ENCODE assay signal across 8 cellular contexts in the genomic region with DNA sequence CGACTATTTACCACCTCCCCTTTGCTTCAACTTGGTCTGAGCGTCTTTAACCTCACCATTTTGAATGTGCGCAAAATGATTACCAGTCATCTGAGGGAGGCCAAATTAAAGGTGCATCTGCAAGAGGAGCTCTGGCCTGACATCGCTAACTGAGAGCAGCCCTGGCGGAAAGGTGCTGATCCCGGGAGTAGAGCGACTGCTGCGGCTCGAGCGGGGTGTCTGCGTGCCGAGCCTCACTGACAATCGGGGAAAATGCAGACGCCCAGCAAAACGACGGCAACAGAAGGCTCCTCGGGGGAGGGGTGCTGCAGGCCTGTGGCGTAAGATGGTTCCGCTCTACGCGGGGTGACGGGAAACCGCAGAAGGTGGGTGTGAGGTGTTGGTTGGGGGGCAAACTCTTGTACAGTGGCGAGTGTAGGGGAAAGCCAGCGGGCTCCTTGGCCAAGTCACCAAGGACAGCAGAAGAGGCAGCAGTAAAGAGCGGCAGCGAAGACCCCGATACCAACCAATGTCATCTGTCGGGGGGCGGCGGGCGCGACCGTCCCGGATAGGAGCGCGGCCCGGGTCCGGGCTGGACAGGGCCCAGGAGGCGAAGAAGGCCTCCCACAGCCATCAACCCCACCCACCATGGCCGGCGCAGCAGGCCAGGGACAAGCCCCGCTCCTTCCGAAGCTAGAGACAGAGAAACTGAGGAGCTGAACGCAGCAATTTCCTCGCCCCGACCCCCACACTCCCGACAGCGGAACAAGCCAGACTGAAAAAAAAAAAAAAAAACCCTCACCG. TPM values are rescaled to one million over a fixed set of nuclear protein-coding genes. Genes with fewer than 3 reads are reported as not detected.
DNase-seq lines count a peak whose midpoint lies in the region; ATAC-seq and TF ChIP-seq lines count a peak whose summit lies in the region.

No MANE protein-coding gene starts in this region.

- H3K9me3 Mint-ChIP-seq in activated naive CD4-positive, alpha-beta T cell treated with anti-CD3 and anti-CD28 coated beads, Interleukin-2, amount 10 ng/mL, durations not matched to agents 7 days and 5 days: peaks cover 7% of the 10 kb centered on the region

- H3K4me1 Mint-ChIP-seq in activated naive CD4-positive, alpha-beta T cell treated with anti-CD3 and anti-CD28 coated beads, Interleukin-2, amount 10 ng/mL, durations not matched to agents 7 days and 5 days: peaks cover 48% of the 10 kb centered on the region

- peak overlapping the region; percentile 94 for H3K4me3 ChIP-seq in ovary
- peak overlapping the region; percentile 79 to 90 (median 89) for H3K4me3 ChIP-seq in thyroid gland (replicated peaks in 1 of 3)

- H3K27ac Mint-ChIP-seq in activated naive CD4-positive, alpha-beta T cell treated with anti-CD3 and anti-CD28 coated beads, Interleukin-2, amount 10 ng/mL, durations not matched to agents 7 days and 5 days: peak overlapping the region; percentile 100

- H3K36me3 ChIP-seq in ovary (no peaks in the 10 kb centered on the region), thyroid gland (no peaks in the 10 kb centered on the region)

- H3K4me3 Mint-ChIP-seq in activated naive CD4-positive, alpha-beta T cell treated with anti-CD3 and anti-CD28 coated beads, Interleukin-2, amount 10 ng/mL, durations not matched to agents 7 days and 5 days: peak overlapping the region; percentile 100

- CTCF ChIA-PET in activated naive CD4-positive, alpha-beta T cell treated with anti-CD3 and anti-CD28 coated beads, Interleukin-2, amount 10 ng/mL, durations not matched to agents 7 days and 5 days (lab: Charles Lee): no interaction called here

- H3K4me1 ChIP-seq in ovary (ENCODE audit: insufficient read depth): peaks cover 2% of the 10 kb centered on the region
- peaks cover 10 to 18% of the 10 kb centered on the region in 2 donors for H3K4me1 ChIP-seq in thyroid gland

- intact Hi-C loops in ovary (cut with DNase I) (loop anchor here in 1 of 4 donors (5.0 to 10.0 kb wide), 2 partner anchors 74 to 283 kb away; no protein-coding TSS in a partner anchor), thyroid gland (cut with DNase I) (no loop called here)

- H3K27me3 Mint-ChIP-seq in activated naive CD4-positive, alpha-beta T cell treated with anti-CD3 and anti-CD28 coated beads, Interleukin-2, amount 10 ng/mL, durations not matched to agents 7 days and 5 days: peaks cover 10% of the 10 kb centered on the region

- peaks cover 22% of the 10 kb centered on the region for H3K36me3 Mint-ChIP-seq in activated naive CD4-positive, alpha-beta T cell treated with anti-CD3 and anti-CD28 coated beads, Interleukin-2, amount 10 ng/mL, durations not matched to agents 7 days and 5 days

- peak overlapping the region; percentile 92 to 99 for H3K27ac ChIP-seq in ovary
- H3K27ac ChIP-seq in thyroid gland: peak overlapping the region; percentile 98 to 100 (median 99)

- H3K9me3 ChIP-seq in ovary: no peaks in the 10 kb centered on the region
- H3K9me3 ChIP-seq in thyroid gland: no peaks in the 10 kb centered on the region

- H3K27me3 ChIP-seq in ovary (no peaks in the 10 kb centered on the region), thyroid gland (no peaks in the 10 kb centered on the region)

- TF ChIP-seq POLR2A in ovary (IDR thresholded peaks at IDR 0.05) (no peak), thyroid gland (IDR thresholded peaks at IDR 0.05) (peak in 1 of 2 donors; percentile 56)

- TF ChIP-seq CTCF in ovary (IDR thresholded peaks at IDR 0.05): no peak
- TF ChIP-seq CTCF in thyroid gland (IDR thresholded peaks at IDR 0.05): no peak

- DNase-seq in EH (ENCODE audit: low read depth) (peak; percentile 73), KBM-7 (peak; percentile 91), SK-MEL-5 (ENCODE audit: low read depth, low spot score) (peak; percentile 61), glomerular visceral epithelial cell (ENCODE audit: extremely low spot score) (peak; percentile 83), ovary (peak in 4 of 5 donors; percentile 64 to 80 (median 72)), thyroid gland (peak; percentile 68 to 76)
- DNase-seq in activated naive CD4-positive, alpha-beta T cell treated with anti-CD3 and anti-CD28 coated beads, Interleukin-2, amount 10 ng/mL, durations not matched to agents 7 days and 5 days: peak; percentile 86

- WGBS in ovary, 3 donors: 0 to 1% (median 0%) methylated on average over 50 of the region's 50 CpGs
- WGBS in thyroid gland, 2 donors: 1% methylated on average over 31 to 48 of the region's 50 CpGs

- ATAC-seq in GM21737 (IDR thresholded peaks at IDR 0.05; ENCODE audit: unreplicated experiment): peak; percentile 21

- no peak for TF ChIP-seq EP300 in ovary (IDR thresholded peaks at IDR 0.05)

- in situ Hi-C loops in KBM-7 (cut with MboI; ENCODE audit: low pct_unique_long_range_greater_than_20kb, low sequenced_read_pairs): no loop called here
- in situ Hi-C loops in SK-MEL-5 (cut with HindIII; ENCODE audit: low pct_unique_long_range_greater_than_20kb, low sequenced_read_pairs): no loop called here

RNA-seq across cellular contexts. Expression of a gene that starts 0.5 kb away (rescaled TPM):
- total RNA-seq in SK-MEL-5 (2014; rRNA removed; shearing (Covaris generic)): 29.1 and 30.1 TPM in 2 replicates
- 28.8 and 36.8 TPM in 2 replicates for polyA plus RNA-seq in SK-MEL-5 (2015; cell fraction: cytosol; rRNA removed)
- 20.8 and 24.4 TPM in 2 replicates for polyA plus RNA-seq in SK-MEL-5 (2015; cell fraction: nucleus; rRNA removed)
- 100 to 1,000 TPM in 6 of 7 donors, 10 to 100 TPM in 1; 96.0 to 122 (median 110) TPM for total RNA-seq in ovary
- 100 to 1,000 TPM in 1 of 2 donors, 10 to 100 TPM in 1; 58.8 to 105 TPM for polyA plus RNA-seq in ovary
- 100 to 1,000 TPM; 107 to 188 (median 153) TPM for total RNA-seq in thyroid gland

Comparison
In these comparisons a context has a peak if more than half of its experiments do, and no peak if none do; other contexts are left out.
1. Peak in every context shown above with its lines: DNase-seq, ATAC-seq, H3K4me3 ChIP-seq and H3K27ac ChIP-seq.